ENCODE assay signal across 1 cellular context in the genomic region with DNA sequence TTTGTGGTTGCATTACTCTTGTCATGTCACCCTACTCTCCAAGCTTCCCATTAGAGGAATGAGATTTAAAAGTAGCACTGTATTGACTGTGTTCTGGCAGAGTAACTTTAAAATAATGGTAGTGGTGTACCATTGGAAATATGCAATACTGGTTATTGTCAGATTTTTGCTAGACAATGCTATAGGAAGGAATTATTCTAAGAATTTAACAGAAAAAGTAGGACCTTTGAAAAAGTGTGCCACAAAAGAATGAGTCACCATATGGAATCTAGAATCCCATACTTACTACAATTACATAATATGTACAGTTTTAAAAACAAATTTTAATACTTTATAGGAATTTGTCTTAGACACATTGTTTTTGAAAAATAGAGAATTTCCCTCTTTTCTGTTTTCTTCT.
TF ChIP-seq lines count a peak whose summit lies in the region.

No MANE protein-coding gene starts in this region.

TF ChIP-seq in HepG2, 621 proteins besides CTCF, POLR2A, EP300 and RAD21:
- TF ChIP-seq ZNF207 (IDR thresholded peaks at IDR 0.05; ENCODE audit: borderline replicate concordance) (no peak), ZBTB40 (IDR thresholded peaks at IDR 0.05) (no peak), ZBTB40 (CRISPR knock-in tag; IDR thresholded peaks at IDR 0.05) (no peak), MYNN (CRISPR knock-in tag; IDR thresholded peaks at IDR 0.05; ENCODE audit: low read depth) (no peak), NONO (IDR thresholded peaks at IDR 0.05) (no peak), NONO (CRISPR knock-in tag; conservative IDR thresholded peaks at IDR 0.05) (no peak), U2AF1 (optimal IDR thresholded peaks at IDR 0.05; ENCODE audit: low read depth, low read length) (no peak), ZSCAN21 (CRISPR knock-in tag; IDR thresholded peaks at IDR 0.05; ENCODE audit: borderline replicate concordance) (no peak), FOXA1 (IDR thresholded peaks at IDR 0.05) (no peak), FOXA1 (CRISPR knock-in tag; IDR thresholded peaks at IDR 0.05) (no peak), ZNF138 (CRISPR knock-in tag; IDR thresholded peaks at IDR 0.05; ENCODE audit: low read depth) (no peak), NFAT5 (CRISPR knock-in tag; IDR thresholded peaks at IDR 0.05) (no peak)
- TF ChIP-seq, protein P1, sequence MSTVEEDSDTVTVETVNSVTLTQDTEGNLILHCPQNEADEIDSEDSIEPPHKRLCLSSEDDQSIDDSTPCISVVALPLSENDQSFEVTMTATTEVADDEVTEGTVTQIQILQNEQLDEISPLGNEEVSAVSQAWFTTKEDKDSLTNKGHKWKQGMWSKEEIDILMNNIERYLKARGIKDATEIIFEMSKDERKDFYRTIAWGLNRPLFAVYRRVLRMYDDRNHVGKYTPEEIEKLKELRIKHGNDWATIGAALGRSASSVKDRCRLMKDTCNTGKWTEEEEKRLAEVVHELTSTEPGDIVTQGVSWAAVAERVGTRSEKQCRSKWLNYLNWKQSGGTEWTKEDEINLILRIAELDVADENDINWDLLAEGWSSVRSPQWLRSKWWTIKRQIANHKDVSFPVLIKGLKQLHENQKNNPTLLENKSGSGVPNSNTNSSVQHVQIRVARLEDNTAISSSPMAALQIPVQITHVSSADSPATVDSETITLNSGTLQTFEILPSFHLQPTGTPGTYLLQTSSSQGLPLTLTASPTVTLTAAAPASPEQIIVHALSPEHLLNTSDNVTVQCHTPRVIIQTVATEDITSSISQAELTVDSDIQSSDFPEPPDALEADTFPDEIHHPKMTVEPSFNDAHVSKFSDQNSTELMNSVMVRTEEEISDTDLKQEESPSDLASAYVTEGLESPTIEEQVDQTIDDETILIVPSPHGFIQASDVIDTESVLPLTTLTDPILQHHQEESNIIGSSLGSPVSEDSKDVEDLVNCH (CRISPR knock-in tag; IDR thresholded peaks at IDR 0.05): no peak
- TF ChIP-seq, protein P2, sequence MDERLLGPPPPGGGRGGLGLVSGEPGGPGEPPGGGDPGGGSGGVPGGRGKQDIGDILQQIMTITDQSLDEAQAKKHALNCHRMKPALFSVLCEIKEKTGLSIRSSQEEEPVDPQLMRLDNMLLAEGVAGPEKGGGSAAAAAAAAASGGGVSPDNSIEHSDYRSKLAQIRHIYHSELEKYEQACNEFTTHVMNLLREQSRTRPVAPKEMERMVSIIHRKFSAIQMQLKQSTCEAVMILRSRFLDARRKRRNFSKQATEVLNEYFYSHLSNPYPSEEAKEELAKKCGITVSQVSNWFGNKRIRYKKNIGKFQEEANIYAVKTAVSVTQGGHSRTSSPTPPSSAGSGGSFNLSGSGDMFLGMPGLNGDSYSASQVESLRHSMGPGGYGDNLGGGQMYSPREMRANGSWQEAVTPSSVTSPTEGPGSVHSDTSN (CRISPR knock-in tag; IDR thresholded peaks at IDR 0.05): no peak
